Comparison of ENCODE assay signal across 24 cellular contexts in genomic region chr14:65676361-65677014, GRCh38.
"Had no signal": no experiment of that assay in that cellular context is flagged by ENCODE, and none has a peak within 500 bp of the region (broad histone marks: within the 10 kb centered on the region; RNA-seq: fewer than 3 reads in every experiment).

No MANE protein-coding gene starts in this region.

- H3K4me1 Mint-ChIP-seq: immature natural killer cell had no signal

- H3K4me3 Mint-ChIP-seq: immature natural killer cell; stimulated activated memory B cell treated with anti-CD40 and anti-IgM and Interleukin-4, amounts not matched to agents 10 μg/mL and 1 μg/mL and 100 μg/mL, for 72 hours; stimulated activated naive CD8-positive, alpha-beta T cell treated with anti-CD3 and anti-CD28 coated beads, Interleukin-15, Interleukin-2, amounts not matched to agents 100 ng/mL and 50 ng/mL, for 24 hours had no signal

- DNase-seq: effector memory CD4-positive, alpha-beta T cell; glutamatergic neuron; immature natural killer cell; left cardiac atrium; left ventricle myocardium inferior; lower lobe of right lung; mesenchymal stem cell; naive B cell; psoas muscle; retina; spleen; stimulated activated CD4-positive, alpha-beta T cell treated with anti-CD3 and anti-CD28 coated beads, Interleukin-15, amount 100 ng/mL, for 24 hours; stimulated activated CD4-positive, alpha-beta T cell treated with anti-CD3 and anti-CD28 coated beads, Interleukin-1b, Interleukin-23, amount 100 ng/mL, for 48 hours; stimulated activated CD4-positive, alpha-beta T cell treated with anti-CD3 and anti-CD28 coated beads, Interleukin-4, amount 100 ng/mL, for 24 hours; tibial artery; upper lobe of left lung; uterus had no signal

- H3K27me3 Mint-ChIP-seq: naive B cell; stimulated activated memory B cell treated with anti-CD40 and anti-IgM and Interleukin-4, amounts not matched to agents 10 μg/mL and 1 μg/mL and 100 μg/mL, for 72 hours; stimulated activated naive CD8-positive, alpha-beta T cell treated with anti-CD3 and anti-CD28 coated beads, Interleukin-15, Interleukin-2, amounts not matched to agents 100 ng/mL and 50 ng/mL, for 24 hours had no signal

- H3K27ac Mint-ChIP-seq: stimulated activated memory B cell treated with anti-CD40 and anti-IgM and Interleukin-4, amounts not matched to agents 10 μg/mL and 1 μg/mL and 100 μg/mL, for 72 hours; stimulated activated naive CD8-positive, alpha-beta T cell treated with anti-CD3 and anti-CD28 coated beads, Interleukin-15, Interleukin-2, amounts not matched to agents 100 ng/mL and 50 ng/mL, for 24 hours had no signal

- H3K27ac ChIP-seq: epithelial cell of prostate, esophagus muscularis mucosa, gastroesophageal sphincter, left ventricle myocardium inferior, lower lobe of right lung, neutrophil, psoas muscle, spleen, tibial artery, upper lobe of left lung, uterus had no signal

- H3K4me3 ChIP-seq: esophagus muscularis mucosa, gastroesophageal sphincter, left ventricle myocardium inferior, lower lobe of right lung, psoas muscle, spleen, tibial artery, upper lobe of left lung, uterus had no signal

- ATAC-seq: gastroesophageal sphincter; left cardiac atrium; lower lobe of right lung; psoas muscle; sciatic nerve; stimulated activated memory B cell treated with anti-CD40 and anti-IgM and Interleukin-4, amounts not matched to agents 10 μg/mL and 1 μg/mL and 100 μg/mL, for 72 hours had no signal

- H3K9me3 Mint-ChIP-seq: immature natural killer cell; naive B cell; stimulated activated memory B cell treated with anti-CD40 and anti-IgM and Interleukin-4, amounts not matched to agents 10 μg/mL and 1 μg/mL and 100 μg/mL, for 72 hours; stimulated activated naive CD8-positive, alpha-beta T cell treated with anti-CD3 and anti-CD28 coated beads, Interleukin-15, Interleukin-2, amounts not matched to agents 100 ng/mL and 50 ng/mL, for 24 hours had no signal
